Comparison of ENCODE assay signal across 8 cellular contexts in genomic region chr6:32952817-32953739, GRCh38. TPM values are rescaled to one million over a fixed set of nuclear protein-coding genes. Genes with fewer than 3 reads are reported as not detected.
DNase-seq lines count a peak whose midpoint lies in the region; ATAC-seq, FAIRE-seq and TF ChIP-seq lines count a peak whose summit lies in the region.

TSS of gene HLA-DMA (minus strand) at chr6:32953097. CDS start at chr6:32953036, 61 bp downstream.

- ATAC-seq in GM23338: peak; percentile 96
- ATAC-seq in right cardiac atrium: peak; percentile 99 to 100

- H3K4me1 ChIP-seq in GM23338 (ENCODE audit: insufficient read depth): peaks cover 8% of the 10 kb centered on the region; the same call in 1 of the 2 replicates
- peaks cover 28% of the 10 kb centered on the region for H3K4me1 ChIP-seq in KMS-11 (ENCODE audit: low read depth, poor library complexity, severe bottlenecking)
- no peaks in the 10 kb centered on the region for H3K4me1 ChIP-seq in astrocyte (ENCODE audit: insufficient read depth, low read length)
- no peaks in the 10 kb centered on the region for H3K4me1 ChIP-seq in right cardiac atrium (ENCODE audit: control insufficient read depth, insufficient read depth, low read length)
- peaks cover 6% of the 10 kb centered on the region for H3K4me1 ChIP-seq in rectal smooth muscle tissue (ENCODE audit: control insufficient read depth, insufficient read depth, low read length)

- H3K79me2 ChIP-seq in GM23338 (replicated peaks; ENCODE audit: insufficient read depth): no peaks in the 10 kb centered on the region
- no peaks in the 10 kb centered on the region; the same call in 1 of the 2 replicates for H3K79me2 ChIP-seq in KMS-11 (ENCODE audit: insufficient read depth, low read depth)
- H3K79me2 ChIP-seq in astrocyte (ENCODE audit: insufficient read depth, low read length): no peaks in the 10 kb centered on the region

- H3K27ac ChIP-seq in GM23338 (ENCODE audit: low read depth): no peak within 1 kb of the TSS
- H3K27ac ChIP-seq in KMS-11: peak within 1 kb of the TSS; percentile 15; the same call in 1 of the 2 replicates
- H3K27ac ChIP-seq in astrocyte (ENCODE audit: low read depth, low read length): no peak within 1 kb of the TSS
- H3K27ac ChIP-seq in right cardiac atrium (ENCODE audit: low read length): peak within 1 kb of the TSS; percentile 90
- H3K27ac ChIP-seq in rectal smooth muscle tissue (ENCODE audit: low read depth, low read length): peak within 1 kb of the TSS; percentile 81

- peaks cover 2% of the 10 kb centered on the region for H3K27me3 Mint-ChIP-seq in GM23338 (ENCODE audit: insufficient read depth, low read depth, poor library complexity)
- no peaks in the 10 kb centered on the region for H3K27me3 Mint-ChIP-seq in T-helper 1 cell treated with Interleukin-12 subunit alpha and Interleukin-12 subunit beta and Interleukin-4 antibody, amounts not matched to agents 30 μg/mL and 1 μg/mL, for 36 hours (ENCODE audit: low read depth)
- H3K27me3 Mint-ChIP-seq in astrocyte (ENCODE audit: low read depth, unreplicated experiment): peaks cover 4% of the 10 kb centered on the region

- H3K27me3 ChIP-seq in GM23338 (ENCODE audit: insufficient read depth) (no peaks in the 10 kb centered on the region), KMS-11 (ENCODE audit: insufficient read depth, low read depth) (no peaks in the 10 kb centered on the region), astrocyte (ENCODE audit: insufficient read depth, low read length) (peaks cover 3% of the 10 kb centered on the region), right cardiac atrium (ENCODE audit: control insufficient read depth, insufficient read depth) (no peaks in the 10 kb centered on the region), rectal smooth muscle tissue (ENCODE audit: control insufficient read depth, insufficient read depth, low read length) (no peaks in the 10 kb centered on the region)

- no peaks in the 10 kb centered on the region; the same call in 1 of the 2 replicates for H3F3A ChIP-seq in GM23338 (replicated peaks; ENCODE audit: low read depth)

- FAIRE-seq in astrocyte (lab: Jason Lieb, UNC): peak; percentile 56

- H3K4me2 ChIP-seq in GM23338: peak within 1 kb of the TSS; percentile 21; the same call in 1 of the 2 replicates
- H3K4me2 ChIP-seq in KMS-11: peak within 1 kb of the TSS; percentile 67
- H3K4me2 ChIP-seq in astrocyte (ENCODE audit: low read length): peak within 1 kb of the TSS; percentile 42

- H3K36me3 Mint-ChIP-seq in GM23338 (ENCODE audit: low read depth): no peaks in the 10 kb centered on the region
- H3K36me3 Mint-ChIP-seq in T-helper 1 cell treated with Interleukin-12 subunit alpha and Interleukin-12 subunit beta and Interleukin-4 antibody, amounts not matched to agents 30 μg/mL and 1 μg/mL, for 36 hours (ENCODE audit: low read depth): peaks cover 16% of the 10 kb centered on the region
- peaks cover 8% of the 10 kb centered on the region for H3K36me3 Mint-ChIP-seq in astrocyte (ENCODE audit: low read depth, unreplicated experiment)

- H3K4me1 Mint-ChIP-seq in GM23338: peaks cover 31% of the 10 kb centered on the region
- H3K4me1 Mint-ChIP-seq in T-helper 1 cell treated with Interleukin-12 subunit alpha and Interleukin-12 subunit beta and Interleukin-4 antibody, amounts not matched to agents 30 μg/mL and 1 μg/mL, for 36 hours (ENCODE audit: low read depth): peaks cover 39% of the 10 kb centered on the region
- H3K4me1 Mint-ChIP-seq in astrocyte (ENCODE audit: low read depth, unreplicated experiment): no peaks in the 10 kb centered on the region

- H3K27ac Mint-ChIP-seq in GM23338: peak within 1 kb of the TSS; percentile 88; the same call in 1 of the 2 replicates
- peak within 1 kb of the TSS; percentile 85 for H3K27ac Mint-ChIP-seq in T-helper 1 cell treated with Interleukin-12 subunit alpha and Interleukin-12 subunit beta and Interleukin-4 antibody, amounts not matched to agents 30 μg/mL and 1 μg/mL, for 36 hours
- peak within 1 kb of the TSS; percentile 35 for H3K27ac Mint-ChIP-seq in astrocyte (ENCODE audit: unreplicated experiment)

- TF ChIP-seq CTCF in GM10266 (IDR thresholded peaks at IDR 0.05; ENCODE audit: control insufficient read depth, insufficient read depth, low read depth, missing control alignments): peak; percentile 57
- TF ChIP-seq CTCF in GM23338 (conservative IDR thresholded peaks at IDR 0.05; ENCODE audit: low read depth in 2 of 2): peak; percentile 84 to 88
- peak; percentile 74 for TF ChIP-seq CTCF in KMS-11 (conservative IDR thresholded peaks at IDR 0.05; ENCODE audit: low read depth, low read length)
- TF ChIP-seq CTCF in astrocyte (IDR thresholded peaks at IDR 0.05; ENCODE audit: insufficient read depth, low read depth, low read length): peak; percentile 69

- intact Hi-C loops in right cardiac atrium (cut with DNase I): no loop called here

- H3K9me2 ChIP-seq in GM23338 (ENCODE audit: insufficient read depth): no peaks in the 10 kb centered on the region

- H3K9me3 ChIP-seq in astrocyte (ENCODE audit: insufficient read depth, low read depth, low read length) (no peaks in the 10 kb centered on the region), right cardiac atrium (ENCODE audit: control insufficient read depth, low read length) (no peaks in the 10 kb centered on the region)

- H3K4me3 Mint-ChIP-seq in GM23338: peak within 1 kb of the TSS; percentile 53
- peak within 1 kb of the TSS; percentile 85 for H3K4me3 Mint-ChIP-seq in T-helper 1 cell treated with Interleukin-12 subunit alpha and Interleukin-12 subunit beta and Interleukin-4 antibody, amounts not matched to agents 30 μg/mL and 1 μg/mL, for 36 hours
- H3K4me3 Mint-ChIP-seq in astrocyte (ENCODE audit: unreplicated experiment): peak within 1 kb of the TSS; percentile 61

- H3K9ac ChIP-seq in KMS-11: no peak within 1 kb of the TSS; the same call in 1 of the 2 replicates
- no peak within 1 kb of the TSS for H3K9ac ChIP-seq in astrocyte (ENCODE audit: low read length)
- H3K9ac ChIP-seq in rectal smooth muscle tissue (ENCODE audit: low read length): no peak within 1 kb of the TSS

- no peaks in the 10 kb centered on the region for H4K20me1 ChIP-seq in GM23338 (replicated peaks; ENCODE audit: insufficient read depth)
- no peaks in the 10 kb centered on the region for H4K20me1 ChIP-seq in KMS-11 (ENCODE audit: insufficient read depth)
- H4K20me1 ChIP-seq in astrocyte (ENCODE audit: insufficient read depth, low read length): no peaks in the 10 kb centered on the region

- DNase-seq in GM10266 (ENCODE audit: extremely low spot score): peak; percentile 84
- DNase-seq in GM23338 (ENCODE audit: low spot score): peak; percentile 96
- peak; percentile 77 for DNase-seq in astrocyte (ENCODE audit: low read depth)
- peak; percentile 85 to 90 (median 89) for DNase-seq in right cardiac atrium
- DNase-seq in NCI-H187 (lab: John Stamatoyannopoulos, UW): no peak

- H3K4me3 ChIP-seq in GM23338 (no peak within 1 kb of the TSS), KMS-11 (IDR thresholded peaks at IDR 0.05; ENCODE audit: insufficient read depth, low read depth, low read length) (no peak within 1 kb of the TSS), astrocyte (ENCODE audit: insufficient read depth, low read depth, low read length) (no peak within 1 kb of the TSS), right cardiac atrium (ENCODE audit: low read length) (peak within 1 kb of the TSS; percentile 39), rectal smooth muscle tissue (ENCODE audit: low read length) (peak within 1 kb of the TSS; percentile 65)

- H3K36me3 ChIP-seq in GM23338 (ENCODE audit: insufficient read depth) (no peaks in the 10 kb centered on the region), KMS-11 (ENCODE audit: insufficient read depth) (no peaks in the 10 kb centered on the region), astrocyte (ENCODE audit: insufficient read depth, low read length) (no peaks in the 10 kb centered on the region), rectal smooth muscle tissue (ENCODE audit: control insufficient read depth, insufficient read depth, low read length) (no peaks in the 10 kb centered on the region)

- peak within 1 kb of the TSS; percentile 18; the same call in 1 of the 2 replicates for H2AFZ ChIP-seq in GM23338
- peak within 1 kb of the TSS; percentile 45; the same call in 1 of the 2 replicates for H2AFZ ChIP-seq in KMS-11 (ENCODE audit: low read depth)
- H2AFZ ChIP-seq in astrocyte (ENCODE audit: low read depth, low read length): peak within 1 kb of the TSS; percentile 49

- 34% methylated on average over 10 of the region's 10 CpGs for WGBS in right cardiac atrium

- no peaks in the 10 kb centered on the region for H3K9me3 Mint-ChIP-seq in GM23338
- H3K9me3 Mint-ChIP-seq in T-helper 1 cell treated with Interleukin-12 subunit alpha and Interleukin-12 subunit beta and Interleukin-4 antibody, amounts not matched to agents 30 μg/mL and 1 μg/mL, for 36 hours: no peaks in the 10 kb centered on the region
- H3K9me3 Mint-ChIP-seq in astrocyte (ENCODE audit: unreplicated experiment): no peaks in the 10 kb centered on the region

TF ChIP-seq in GM23338, 12 proteins besides CTCF, POLR2A, EP300 and RAD21 (continues in another document):
- TF ChIP-seq REST (IDR thresholded peaks at IDR 0.05; ENCODE audit: unreplicated experiment): no peak

RNA-seq across cellular contexts. Expression of gene HLA-DMA, which starts in this region (rescaled TPM):
- 3.5 and 5.2 TPM in 2 replicates for total RNA-seq in GM23338 (2014; rRNA removed; shearing (Covaris generic))
- polyA plus RNA-seq in GM23338 (2016; fragmentation: Nextera tagmentation; extraction: Ambion mirVana) (6.2 and 8.1 TPM in 2 replicates), right cardiac atrium (20.9 TPM)
- total RNA-seq in astrocyte (5.2 and 8.1 TPM in 2 replicates), right cardiac atrium (10 to 100 TPM; 16.2 to 26.6 (median 17.3) TPM)

Comparison
In these comparisons a context has a peak if more than half of its experiments do, and no peak if none do; other contexts are left out.
1. DNase-seq: peak in GM10266 (single experiment), GM23338 (single experiment), astrocyte (single experiment) and right cardiac atrium (3 of 3); none in NCI-H187 (0 of 2).
2. H3K27ac ChIP-seq: peak in KMS-11 (single experiment), right cardiac atrium (single experiment) and rectal smooth muscle tissue (single experiment); none in GM23338 (single experiment) and astrocyte (single experiment).
3. H3K4me3 ChIP-seq: peak in right cardiac atrium (single experiment) and rectal smooth muscle tissue (single experiment); none in GM23338 (single experiment), KMS-11 (single experiment) and astrocyte (single experiment).
4. H3K27ac Mint-ChIP-seq: peak in every context shown above with its lines; median percentile 88 in GM23338; 85 in T-helper 1 cell treated with Interleukin-12 subunit alpha and Interleukin-12 subunit beta and Interleukin-4 antibody, amounts not matched to agents 30 μg/mL and 1 μg/mL, for 36 hours; 35 in astrocyte.
5. Peak in every context shown above with its lines, with median percentiles within 50 percentile points of each other: CTCF ChIP-seq, H2AFZ ChIP-seq, H3K4me2 ChIP-seq and H3K4me3 Mint-ChIP-seq.